Comparison of ENCODE assay signal across 19 cellular contexts in genomic region chr1:8392522-8392921, GRCh38.
A peak's percentile ranks its signal among the peaks of the same experiment; 100 is the strongest.
DNase-seq lines count a peak whose midpoint lies in the region; ATAC-seq and TF ChIP-seq lines count a peak whose summit lies in the region.
"Had no signal": no experiment of that assay in that cellular context is flagged by ENCODE, and none has a peak within 500 bp of the region (broad histone marks: within the 10 kb centered on the region; RNA-seq: fewer than 3 reads in every experiment).

No MANE protein-coding gene starts in this region.

- WGBS in mesenchymal stem cell = 41% methylated on average over 7 of the region's 7 CpGs

- ATAC-seq in Right ventricle myocardium superior (ENCODE audit: poor library complexity) = no peak

- H3K4me1 Mint-ChIP-seq in activated CD4-positive, alpha-beta memory T cell treated with anti-CD3 and anti-CD28 coated beads for 36 hours (ENCODE audit: low read depth) = peaks cover 84% of the 10 kb centered on the region

- H3K27me3 ChIP-seq in left ventricle myocardium inferior (ENCODE audit: low read depth) (no peaks in the 10 kb centered on the region), mesenchymal stem cell (ENCODE audit: control insufficient read depth in 1 of 2, insufficient read depth in 1 of 2, low read length in 2 of 2) (no peaks in the 10 kb centered on the region)
- H3K27me3 ChIP-seq: esophagus squamous epithelium had no signal

- no peak overlapping the region for H2BK15ac ChIP-seq in mesenchymal stem cell (ENCODE audit: low read depth, poor library complexity, severe bottlenecking)

- peaks cover 14% of the 10 kb centered on the region for H3K36me3 Mint-ChIP-seq in activated CD4-positive, alpha-beta memory T cell treated with anti-CD3 and anti-CD28 coated beads for 36 hours

- no peaks in the 10 kb centered on the region for H3K9me3 Mint-ChIP-seq in activated CD4-positive, alpha-beta memory T cell treated with anti-CD3 and anti-CD28 coated beads for 36 hours
- H3K9me3 Mint-ChIP-seq: immature natural killer cell had no signal

- CTCF ChIA-PET in activated CD4-positive, alpha-beta memory T cell treated with anti-CD3 and anti-CD28 coated beads for 36 hours (lab: Charles Lee) = no interaction called here

- no peak for TF ChIP-seq CTCF in left ventricle myocardium inferior (IDR thresholded peaks at IDR 0.05; ENCODE audit: borderline replicate concordance)

- H4K91ac ChIP-seq in mesenchymal stem cell (ENCODE audit: low read length) = no peak overlapping the region

- H3K18ac ChIP-seq in mesenchymal stem cell (ENCODE audit: low read depth in 1 of 2, low read length in 2 of 2) = peak overlapping the region in 1 of 2 experiments; percentile 90

- H3K9me3 ChIP-seq in left ventricle myocardium inferior (replicated peaks) (no peaks in the 10 kb centered on the region), mesenchymal stem cell (ENCODE audit: control insufficient read depth, low read length) (no peaks in the 10 kb centered on the region)
- H3K9me3 ChIP-seq: Caco-2, esophagus squamous epithelium, thoracic aorta had no signal

- no peak overlapping the region for H2AK5ac ChIP-seq in mesenchymal stem cell (ENCODE audit: low read length, severe bottlenecking)

- H3K23ac ChIP-seq in mesenchymal stem cell (ENCODE audit: low read length in 2 of 2) = no peak overlapping the region

- H3K4me1 ChIP-seq in left ventricle myocardium inferior = peaks cover 98% of the 10 kb centered on the region
- H3K4me1 ChIP-seq in mesenchymal stem cell (ENCODE audit: control insufficient read depth, insufficient read depth, low read depth, low read length) = peaks cover 12% of the 10 kb centered on the region

- no peak overlapping the region for H2BK120ac ChIP-seq in mesenchymal stem cell (ENCODE audit: low read depth, low read length)

- peaks cover 25% of the 10 kb centered on the region for H3K79me1 ChIP-seq in mesenchymal stem cell (replicated peaks; ENCODE audit: low read length, poor library complexity, severe bottlenecking)

- POLR2A ChIA-PET in activated CD4-positive, alpha-beta memory T cell treated with anti-CD3 and anti-CD28 coated beads for 36 hours (lab: Charles Lee) = no interaction called here

- H2BK12ac ChIP-seq in mesenchymal stem cell (ENCODE audit: low read length in 2 of 2) = peak overlapping the region in 1 of 2 experiments; percentile 55

- H3K9ac ChIP-seq in mesenchymal stem cell (ENCODE audit: low read length) = no peak overlapping the region

- H3K4ac ChIP-seq in mesenchymal stem cell (ENCODE audit: low read depth in 1 of 2, low read length in 2 of 2) = peak overlapping the region in 1 of 2 experiments; percentile 42

- no peak overlapping the region for H3K4me3 Mint-ChIP-seq in activated CD4-positive, alpha-beta memory T cell treated with anti-CD3 and anti-CD28 coated beads for 36 hours
- H3K4me3 Mint-ChIP-seq: immature natural killer cell had no signal

- peak overlapping the region; percentile 28 for H3K27ac Mint-ChIP-seq in activated CD4-positive, alpha-beta memory T cell treated with anti-CD3 and anti-CD28 coated beads for 36 hours
- H3K27ac Mint-ChIP-seq: immature natural killer cell had no signal

- no peak overlapping the region for H3K4me2 ChIP-seq in mesenchymal stem cell (ENCODE audit: low read length, poor library complexity, severe bottlenecking)

- intact Hi-C loops in left ventricle myocardium inferior (cut with micrococcal nuclease) (no loop called here), Right ventricle myocardium superior (cut with DNase I) (no loop called here)
- intact Hi-C loops in activated CD4-positive, alpha-beta memory T cell treated with anti-CD3 and anti-CD28 coated beads for 36 hours (cut with micrococcal nuclease) = loop anchor here (10.0 kb wide), 2 partner anchors 312 to 482 kb away; partner anchors contain the start of gene ENO1

- H4K8ac ChIP-seq in mesenchymal stem cell (ENCODE audit: low read length) = no peak overlapping the region

- H3K14ac ChIP-seq in mesenchymal stem cell (ENCODE audit: low read length in 2 of 2) = no peak overlapping the region

- H3K27ac ChIP-seq in left ventricle myocardium inferior (replicated peaks) (peak overlapping the region; percentile 89), mesenchymal stem cell (ENCODE audit: low read length, poor library complexity, severe bottlenecking) (no peak overlapping the region)
- H3K27ac ChIP-seq: esophagus squamous epithelium, thoracic aorta had no signal

- H2BK5ac ChIP-seq in mesenchymal stem cell (ENCODE audit: low read depth, low read length, poor library complexity, severe bottlenecking) = no peak overlapping the region

- H3K27me3 Mint-ChIP-seq in activated CD4-positive, alpha-beta memory T cell treated with anti-CD3 and anti-CD28 coated beads for 36 hours = no peaks in the 10 kb centered on the region

- H3K4me3 ChIP-seq in left ventricle myocardium inferior (no peak overlapping the region), mesenchymal stem cell (ENCODE audit: insufficient read depth in 1 of 2, low read depth in 1 of 2, low read length in 2 of 2) (no peak overlapping the region)
- H3K4me3 ChIP-seq: esophagus squamous epithelium, thoracic aorta had no signal

- H2AFZ ChIP-seq in mesenchymal stem cell (ENCODE audit: low read depth, low read length) = no peak overlapping the region

- H3K36me3 ChIP-seq in left ventricle myocardium inferior (peaks cover 5% of the 10 kb centered on the region), mesenchymal stem cell (ENCODE audit: control insufficient read depth in 1 of 2, insufficient read depth in 2 of 2, low read depth in 1 of 2, low read length in 2 of 2) (peaks cover 8 to 55% of the 10 kb centered on the region in 2 experiments)
- H3K36me3 ChIP-seq: thoracic aorta had no signal

- no peak for DNase-seq in left ventricle myocardium inferior
- DNase-seq in Right ventricle myocardium superior = no peak
- DNase-seq in activated CD4-positive, alpha-beta memory T cell treated with anti-CD3 and anti-CD28 coated beads for 36 hours = no peak
- peak; percentile 60 for DNase-seq in mesenchymal stem cell
- no peak for DNase-seq in ureter (ENCODE audit: low spot score)
- DNase-seq in SW480 (ENCODE audit: low spot score) = no peak
- DNase-seq in anterior cingulate cortex (lab: John Stamatoyannopoulos, UW) = no peak
- DNase-seq: activated effector memory CD4-positive, alpha-beta T cell treated with Interleukin-2 at 50 U/mL for 16 hours; AML-193; Caco-2; effector CD8-positive, alpha-beta T cell; EL; esophagus squamous epithelium; immature natural killer cell; NCI-H1092 treated with DMSO at 0.1 percent for 48 hours; nucleus accumbens; SHP77; T-helper 1 cell had no signal
